Comparison of ENCODE assay signal across 8 cellular contexts in genomic region chr1:175448467-175448866, GRCh38.
"Had no signal": no experiment of that assay in that cellular context is flagged by ENCODE, and none has a peak within 500 bp of the region (broad histone marks: within the 10 kb centered on the region; RNA-seq: fewer than 3 reads in every experiment).

No MANE protein-coding gene starts in this region.

- H3K4me2 ChIP-seq: KMS-11 had no signal

- ATAC-seq: HepG2, K562 had no signal

- DNase-seq: IMR-90, Karpas-422, KBM-7, KG1 had no signal

- H3K4me3 ChIP-seq: K562 had no signal

- H3K27ac ChIP-seq: HL-60, KMS-11 had no signal

- H3K9ac ChIP-seq: KMS-11 had no signal
